ENCODE assay signal across 8 cellular contexts in genomic region chr15:60423540-60423939, GRCh38. TPM values are rescaled to one million over a fixed set of nuclear protein-coding genes. Genes with fewer than 3 reads are reported as not detected.
DNase-seq lines count a peak whose midpoint lies in the region; ATAC-seq, FAIRE-seq and TF ChIP-seq lines count a peak whose summit lies in the region.

No MANE protein-coding gene starts in this region.

- TF ChIP-seq RAD21 in A549 (conservative IDR thresholded peaks at IDR 0.05 in 1 of 2, IDR thresholded peaks at IDR 0.05 in 1 of 2), result no peak

- CTCF ChIA-PET in A549 (lab: Yijun Ruan, JAX), result interaction anchor here (0.8 to 1.4 kb wide), 6 partner anchors 9 to 64 kb away, joined by 3 to 7 read pairs (median 3); no protein-coding TSS in a partner anchor
- CTCF ChIA-PET in WTC11 (lab: Charles Lee), result no interaction called here

- peak overlapping the region; percentile 11 for H3K9ac ChIP-seq in keratinocyte (ENCODE audit: control insufficient read depth, extremely low read depth, insufficient read depth, low read length)

- peaks cover 5% of the 10 kb centered on the region for H3K79me2 ChIP-seq in keratinocyte (ENCODE audit: control insufficient read depth, insufficient read depth, low read length)

- H3K9me3 Mint-ChIP-seq in WTC11, result no peaks in the 10 kb centered on the region
- H3K9me3 Mint-ChIP-seq in stimulated activated naive B cell treated with anti-CD40 and anti-IgM and Interleukin-4, amounts not matched to agents 10 μg/mL and 1 μg/mL and 100 μg/mL, for 72 hours, result no peaks in the 10 kb centered on the region

- H4K20me1 ChIP-seq in keratinocyte (ENCODE audit: control insufficient read depth, extremely low read depth, insufficient read depth, low read length), result no peaks in the 10 kb centered on the region

- peaks cover 0 to 6% of the 10 kb centered on the region in 2 experiments for H3K36me3 ChIP-seq in keratinocyte (ENCODE audit: control insufficient read depth in 2 of 2, extremely low read depth in 1 of 2, insufficient read depth in 2 of 2, low read length in 2 of 2)

- H3K9me1 ChIP-seq in keratinocyte (ENCODE audit: control insufficient read depth, extremely low read depth, insufficient read depth, low read length), result no peaks in the 10 kb centered on the region

- H3K4me3 ChIP-seq in A549 (no peak overlapping the region), keratinocyte (ENCODE audit: control insufficient read depth in 2 of 3, extremely low read depth in 1 of 3, insufficient read depth in 2 of 3, low read depth in 1 of 3, low read length in 3 of 3) (no peak overlapping the region)

- ATAC-seq in A549 (peak; percentile 77 to 81; a peak in 4 of 6 replicates), WTC11 (no peak), GM18517 (IDR thresholded peaks at IDR 0.05; ENCODE audit: unreplicated experiment) (no peak)
- ATAC-seq in activated CD4-positive, CD25-positive, alpha-beta regulatory T cell treated with anti-CD3 and anti-CD28 coated beads, Interleukin-2, amount 50 U/mL, for 24 hours, result no peak
- ATAC-seq in stimulated activated naive B cell treated with anti-CD40 and anti-IgM and Interleukin-4, amounts not matched to agents 10 μg/mL and 1 μg/mL and 100 μg/mL, for 72 hours (replicated peaks), result no peak

- no peaks in the 10 kb centered on the region for H3K27me3 ChIP-seq in keratinocyte (ENCODE audit: control insufficient read depth, extremely low read depth, insufficient read depth, low read length)

- H3K4me3 Mint-ChIP-seq in WTC11, result no peak overlapping the region
- no peak overlapping the region for H3K4me3 Mint-ChIP-seq in stimulated activated naive B cell treated with anti-CD40 and anti-IgM and Interleukin-4, amounts not matched to agents 10 μg/mL and 1 μg/mL and 100 μg/mL, for 72 hours

- no peaks in the 10 kb centered on the region for H3K27me3 Mint-ChIP-seq in WTC11 (ENCODE audit: low read depth)
- no peaks in the 10 kb centered on the region for H3K27me3 Mint-ChIP-seq in stimulated activated naive B cell treated with anti-CD40 and anti-IgM and Interleukin-4, amounts not matched to agents 10 μg/mL and 1 μg/mL and 100 μg/mL, for 72 hours

- no peak for TF ChIP-seq CTCF in A549 (IDR thresholded peaks at IDR 0.05)
- TF ChIP-seq CTCF in WTC11 (IDR thresholded peaks at IDR 0.05), result no peak
- TF ChIP-seq CTCF in keratinocyte (optimal IDR thresholded peaks at IDR 0.05 in 1 of 3, IDR thresholded peaks at IDR 0.05 in 1 of 3, conservative IDR thresholded peaks at IDR 0.05 in 1 of 3; ENCODE audit: extremely low read depth in 1 of 3, insufficient read depth in 2 of 3, low read length in 3 of 3), result no peak

- no peak for TF ChIP-seq EP300 in A549 (IDR thresholded peaks at IDR 0.05)

- TF ChIP-seq POLR2A in A549 (IDR thresholded peaks at IDR 0.05; ENCODE audit: low read length) (no peak), H54 (IDR thresholded peaks at IDR 0.05; ENCODE audit: low read depth, low read length) (no peak)

- 14% methylated on average over 2 of the region's 2 CpGs for WGBS in A549 (ENCODE audit: missing lambda C conversion rate)

- H3K4me1 ChIP-seq in A549 (peaks cover 73% of the 10 kb centered on the region), keratinocyte (ENCODE audit: control insufficient read depth, extremely low read depth, insufficient read depth, low read length) (peaks cover 62% of the 10 kb centered on the region)

- peak; percentile 29 to 80 for DNase-seq in A549 (ENCODE audit: low read depth in 1 of 2, low spot score in 1 of 2)
- DNase-seq in H54 (ENCODE audit: insufficient read length, low spot score), result no peak
- DNase-seq in WTC11 (ENCODE audit: low spot score), result no peak
- peak; percentile 89 for DNase-seq in keratinocyte (ENCODE audit: low read depth, low spot score)
- DNase-seq in NOMO-1 (lab: John Stamatoyannopoulos, UW; ENCODE audit: unreplicated experiment in 2 of 2), result no peak
- no peak for DNase-seq in stimulated activated naive B cell treated with anti-CD40 and anti-IgM and Interleukin-4, amounts not matched to agents 10 μg/mL and 1 μg/mL and 100 μg/mL, for 72 hours

- H3K9me3 ChIP-seq in A549, result no peaks in the 10 kb centered on the region
- no peaks in the 10 kb centered on the region for H3K9me3 ChIP-seq in keratinocyte (ENCODE audit: control insufficient read depth, low read depth, low read length)

- peaks cover 6% of the 10 kb centered on the region for H3K4me1 Mint-ChIP-seq in WTC11
- H3K4me1 Mint-ChIP-seq in stimulated activated naive B cell treated with anti-CD40 and anti-IgM and Interleukin-4, amounts not matched to agents 10 μg/mL and 1 μg/mL and 100 μg/mL, for 72 hours, result peaks cover 0 to 4% of the 10 kb centered on the region in 2 donors

- FAIRE-seq in A549 (lab: Jason Lieb, UNC), result peak; percentile 68
- peak; percentile 81 for FAIRE-seq in H54 (lab: Jason Lieb, UNC)
- FAIRE-seq in keratinocyte (lab: Jason Lieb, UNC), result peak; percentile 97

- POLR2A ChIA-PET in A549 (lab: Yijun Ruan, JAX), result interaction anchor here (6.8 kb wide), 1 partner anchor 28 kb away, joined by 66 read pairs; the partner anchor contains the start of gene ANXA2
- POLR2A ChIA-PET in WTC11 (lab: Charles Lee), result no interaction called here

- H3K36me3 Mint-ChIP-seq in WTC11, result peaks cover 12% of the 10 kb centered on the region
- H3K36me3 Mint-ChIP-seq in stimulated activated naive B cell treated with anti-CD40 and anti-IgM and Interleukin-4, amounts not matched to agents 10 μg/mL and 1 μg/mL and 100 μg/mL, for 72 hours, result peaks cover 19 to 30% of the 10 kb centered on the region in 2 donors

- H3K27ac ChIP-seq in A549, result peak overlapping the region; percentile 2 to 62; a peak in 2 of 6 replicates
- H3K27ac ChIP-seq in keratinocyte (ENCODE audit: control insufficient read depth, insufficient read depth, low read length), result peak overlapping the region; percentile 76

- dilution Hi-C loops in keratinocyte (cut with MboI; ENCODE audit: extremely low pct_ligation_motif_present, low sequenced_read_pairs), result no loop called here

- H2AFZ ChIP-seq in keratinocyte (ENCODE audit: control insufficient read depth, low read length), result no peak overlapping the region

- peak overlapping the region; percentile 76; the same call in 1 of the 2 replicates for H3K27ac Mint-ChIP-seq in WTC11
- H3K27ac Mint-ChIP-seq in stimulated activated naive B cell treated with anti-CD40 and anti-IgM and Interleukin-4, amounts not matched to agents 10 μg/mL and 1 μg/mL and 100 μg/mL, for 72 hours, result no peak overlapping the region

- H3K4me2 ChIP-seq in A549, result peak overlapping the region; percentile 32
- peak overlapping the region; percentile 61 for H3K4me2 ChIP-seq in keratinocyte (ENCODE audit: control insufficient read depth, extremely low read depth, insufficient read depth, low read depth, low read length)

TF ChIP-seq in A549, 52 proteins besides CTCF, POLR2A, EP300 and RAD21:
- TF ChIP-seq RNF2 (IDR thresholded peaks at IDR 0.05; ENCODE audit: borderline replicate concordance, low read depth) (no peak), HEYL (CRISPR knock-in tag; IDR thresholded peaks at IDR 0.05) (no peak), MAFK (IDR thresholded peaks at IDR 0.05; ENCODE audit: partially characterized antibody) (peak; percentile 91)

TF ChIP-seq in WTC11, 78 proteins besides CTCF, POLR2A, EP300 and RAD21 (continues in another document):
- TF ChIP-seq ZNF263 (CRISPR knock-in tag; IDR thresholded peaks at IDR 0.05; ENCODE audit: low read depth) (no peak), PREB (CRISPR knock-in tag; IDR thresholded peaks at IDR 0.05; ENCODE audit: borderline replicate concordance) (no peak), MXD4 (CRISPR knock-in tag; IDR thresholded peaks at IDR 0.05; ENCODE audit: borderline replicate concordance) (no peak), NR3C1 (CRISPR knock-in tag; conservative IDR thresholded peaks at IDR 0.05; ENCODE audit: low read depth) (no peak)

RNA-seq across cellular contexts. Expression of gene ANXA2, which starts 25.8 kb away (rescaled TPM):
- polyA plus RNA-seq in A549 (2011; rRNA removed) (5,725 and 5,746 TPM in 2 replicates), A549 (2017; fragmentation: RNase III; extraction: RNeasy Plus Mini Kit Qiagen cat#74134 plus additional on column Dnase treatment) (4,707 to 5,021 TPM (median 4,900 TPM) in 3 replicates), keratinocyte (10,132 to 15,949 TPM (median 11,017 TPM) in 3 replicates)
- polyA plus RNA-seq in A549 (2012; cell fraction: cytosol; rRNA removed), result 4,340 and 4,409 TPM in 2 replicates
- polyA plus RNA-seq in A549 (2012; cell fraction: nucleus; rRNA removed), result 2,599 and 4,127 TPM in 2 replicates
- polyA minus RNA-seq in A549 (2011; rRNA and poly(A)+ RNA removed), result 4,094 and 4,183 TPM in 2 replicates
- total RNA-seq in WTC11 (2021), result 116 to 152 TPM (median 119 TPM) in 3 replicates
- polyA plus RNA-seq in keratinocyte (2011; ENCODE audit: low read depth), result 4,066 TPM
- polyA plus RNA-seq in keratinocyte (2011; cell fraction: cytosol; rRNA removed), result 14,846 and 18,096 TPM in 2 replicates
- 11,086 and 11,309 TPM in 2 replicates for polyA plus RNA-seq in keratinocyte (2011; cell fraction: nucleus; rRNA removed)
- 4,107 and 9,800 TPM in 2 replicates for polyA plus RNA-seq in keratinocyte (2012; ENCODE audit: low replicate concordance)
- 5,148 to 8,880 TPM (median 8,598 TPM) in 3 replicates for polyA minus RNA-seq in keratinocyte
- 5,055 TPM for polyA minus RNA-seq in keratinocyte (2011; cell fraction: cytosol; rRNA and poly(A)+ RNA removed)
- polyA minus RNA-seq in keratinocyte (2011; cell fraction: nucleus; rRNA and poly(A)+ RNA removed), result 2,602 and 4,474 TPM in 2 replicates

RNA-seq across cellular contexts. Expression of gene ICE2, which starts 55.4 kb away (rescaled TPM):
- polyA plus RNA-seq in A549 (2011; rRNA removed), result 80.7 and 87.6 TPM in 2 replicates
- 22.8 and 23.5 TPM in 2 replicates for polyA plus RNA-seq in A549 (2012; cell fraction: cytosol; rRNA removed)
- 15.4 and 20.6 TPM in 2 replicates for polyA plus RNA-seq in A549 (2012; cell fraction: nucleus; rRNA removed)
- polyA plus RNA-seq in A549 (2017; fragmentation: RNase III; extraction: RNeasy Plus Mini Kit Qiagen cat#74134 plus additional on column Dnase treatment), result 36.9 to 44.0 TPM (median 43.1 TPM) in 3 replicates
- polyA minus RNA-seq in A549 (2011; rRNA and poly(A)+ RNA removed), result 57.6 and 63.4 TPM in 2 replicates
- 76.9 to 84.3 TPM (median 77.5 TPM) in 3 replicates for total RNA-seq in WTC11 (2021)
- 18.7 to 34.1 TPM (median 29.4 TPM) in 3 replicates for polyA plus RNA-seq in keratinocyte
- 39.5 TPM for polyA plus RNA-seq in keratinocyte (2011; ENCODE audit: low read depth)
- polyA plus RNA-seq in keratinocyte (2011; cell fraction: cytosol; rRNA removed), result 12.2 and 36.9 TPM in 2 replicates
- polyA plus RNA-seq in keratinocyte (2011; cell fraction: nucleus; rRNA removed), result 30.9 and 33.4 TPM in 2 replicates
- 16.6 and 21.3 TPM in 2 replicates for polyA plus RNA-seq in keratinocyte (2012; ENCODE audit: low replicate concordance)
- polyA minus RNA-seq in keratinocyte, result 11.9 to 37.1 TPM (median 20.0 TPM) in 3 replicates
- polyA minus RNA-seq in keratinocyte (2011; cell fraction: cytosol; rRNA and poly(A)+ RNA removed), result 19.8 TPM
- polyA minus RNA-seq in keratinocyte (2011; cell fraction: nucleus; rRNA and poly(A)+ RNA removed), result 37.0 and 43.3 TPM in 2 replicates

Comparison
In these comparisons a context has a peak if more than half of its experiments do, and no peak if none do; other contexts are left out.
1. ATAC-seq: peak in A549 (2 of 2); none in WTC11 (single experiment), GM18517 (single experiment), activated CD4-positive, CD25-positive, alpha-beta regulatory T cell treated with anti-CD3 and anti-CD28 coated beads, Interleukin-2, amount 50 U/mL, for 24 hours (0 of 2) and stimulated activated naive B cell treated with anti-CD40 and anti-IgM and Interleukin-4, amounts not matched to agents 10 μg/mL and 1 μg/mL and 100 μg/mL, for 72 hours (0 of 2).
2. DNase-seq: peak in A549 (2 of 2) and keratinocyte (single experiment); none in H54 (single experiment), WTC11 (single experiment), NOMO-1 (0 of 2) and stimulated activated naive B cell treated with anti-CD40 and anti-IgM and Interleukin-4, amounts not matched to agents 10 μg/mL and 1 μg/mL and 100 μg/mL, for 72 hours (single experiment).